In the genomic region with DNA sequence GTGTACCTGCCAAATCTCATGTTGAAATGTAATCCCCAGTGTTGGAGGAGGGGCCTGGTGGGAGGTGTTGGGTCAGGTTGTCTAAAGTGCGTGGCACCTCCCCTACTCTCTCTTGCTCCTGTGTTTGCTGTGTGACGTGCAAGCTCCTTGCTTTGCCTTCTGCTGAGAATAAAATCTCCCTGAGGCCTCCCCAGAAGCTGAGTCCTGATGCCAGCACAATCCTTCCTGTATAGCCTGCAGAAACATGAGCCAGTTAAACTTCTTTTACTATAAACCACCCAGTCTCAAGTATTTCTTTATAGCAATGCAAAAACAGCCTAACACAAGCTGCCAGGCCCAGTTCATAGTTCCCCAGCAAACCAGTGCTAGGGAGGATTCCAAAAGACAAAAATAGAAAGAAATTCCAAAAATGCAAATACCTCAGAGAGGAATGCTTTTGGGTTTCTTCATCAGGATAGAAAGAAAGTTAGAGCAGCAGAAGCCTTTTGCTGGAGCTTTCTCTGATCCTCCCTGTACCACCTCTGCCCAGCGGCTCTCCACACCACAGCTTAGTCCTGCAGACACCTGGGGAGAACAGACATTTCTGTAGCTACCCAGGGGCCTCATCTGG, we compare ENCODE assay signal across 9 cellular contexts. TPM values are rescaled to one million over a fixed set of nuclear protein-coding genes. Genes with fewer than 3 reads are reported as not detected.
DNase-seq lines count a peak whose midpoint lies in the region; ATAC-seq and TF ChIP-seq lines count a peak whose summit lies in the region.
"Had no signal": no experiment of that assay in that cellular context is flagged by ENCODE, and none has a peak within 500 bp of the region (broad histone marks: within the 10 kb centered on the region; RNA-seq: fewer than 3 reads in every experiment).

No MANE protein-coding gene starts in this region.

- peak; percentile 33 for DNase-seq in NCI-H2029 treated with DMSO at 0.1 percent for 48 hours (lab: John Stamatoyannopoulos, UW)
- DNase-seq in coronary artery (ENCODE audit: low spot score) = peak; percentile 64
- DNase-seq in lower lobe of right lung = peak; percentile 65
- peak; percentile 24 to 25 for DNase-seq in uterus
- DNase-seq in NCI-H82 (lab: John Stamatoyannopoulos, UW) = no peak
- DNase-seq in posterior vena cava (ENCODE audit: low spot score) = no peak
- DNase-seq in activated CD8-positive, alpha-beta memory T cell treated with anti-CD3 and anti-CD28 coated beads for 24 hours = no peak
- DNase-seq: activated CD8-positive, alpha-beta memory T cell treated with anti-CD3 and anti-CD28 coated beads, Interleukin-2, amount 50 U/mL, for 4 hours; stimulated activated CD4-positive, alpha-beta T cell treated with anti-CD3 and anti-CD28 coated beads, Interleukin-15, amount 100 ng/mL, for 24 hours had no signal

- no peak for TF ChIP-seq CTCF in coronary artery (IDR thresholded peaks at IDR 0.05)
- TF ChIP-seq CTCF in lower lobe of right lung (IDR thresholded peaks at IDR 0.05) = no peak
- TF ChIP-seq CTCF in uterus (IDR thresholded peaks at IDR 0.05) = no peak

- H3K36me3 ChIP-seq in lower lobe of right lung (no peaks in the 10 kb centered on the region), uterus (no peaks in the 10 kb centered on the region)

- no peak for TF ChIP-seq POLR2A in uterus (IDR thresholded peaks at IDR 0.05)

- peak; percentile 91 to 92 for ATAC-seq in lower lobe of right lung

- peaks cover 8% of the 10 kb centered on the region for H3K4me1 ChIP-seq in lower lobe of right lung
- H3K4me1 ChIP-seq in uterus = no peaks in the 10 kb centered on the region

- H3K9me3 ChIP-seq in lower lobe of right lung (no peaks in the 10 kb centered on the region), uterus (no peaks in the 10 kb centered on the region)

- H3K27ac ChIP-seq in coronary artery (peak overlapping the region in 1 of 2 donors; percentile 83), lower lobe of right lung (peak overlapping the region; percentile 62), uterus (peak overlapping the region; percentile 65 to 72)

- H3K4me3 ChIP-seq in coronary artery (no peak overlapping the region), lower lobe of right lung (no peak overlapping the region), uterus (no peak overlapping the region)

- intact Hi-C loops in lower lobe of right lung (cut with DNase I) (no loop called here), uterus (cut with DNase I; ENCODE audit: low total_unique reads) (no loop called here), posterior vena cava (cut with DNase I) (no loop called here)

- H3K27me3 ChIP-seq in lower lobe of right lung (ENCODE audit: low read depth) (no peaks in the 10 kb centered on the region), uterus (no peaks in the 10 kb centered on the region)

RNA-seq across cellular contexts. Expression of gene CDV3, which starts 25.9 kb away (rescaled TPM):
- 166 TPM for total RNA-seq in lower lobe of right lung
- total RNA-seq in uterus = 100 to 1,000 TPM in 2 of 4 donors, 10 to 100 TPM in 2; 45.3 to 146 (median 79.1) TPM
- 100 to 1,000 TPM; 124 to 160 TPM for total RNA-seq in posterior vena cava

Comparison
In these comparisons a context has a peak if more than half of its experiments do, and no peak if none do; other contexts are left out.
1. DNase-seq: peak in NCI-H2029 treated with DMSO at 0.1 percent for 48 hours (single experiment), coronary artery (single experiment), lower lobe of right lung (single experiment) and uterus (2 of 2); none in NCI-H82 (single experiment), posterior vena cava (single experiment) and activated CD8-positive, alpha-beta memory T cell treated with anti-CD3 and anti-CD28 coated beads for 24 hours (single experiment).